Comparison of ENCODE assay signal across 20 cellular contexts in genomic region chr5:109943701-109944235, GRCh38.
"Had no signal": no experiment of that assay in that cellular context is flagged by ENCODE, and none has a peak within 500 bp of the region (broad histone marks: within the 10 kb centered on the region; RNA-seq: fewer than 3 reads in every experiment).

No MANE protein-coding gene starts in this region.

- H3K4me1 ChIP-seq: foreskin keratinocyte, gastrocnemius medialis, heart right ventricle, left lung, lower lobe of right lung had no signal

- H3K36me3 Mint-ChIP-seq: mesothelial cell of epicardium had no signal

- ATAC-seq: foreskin keratinocyte, gastrocnemius medialis, heart right ventricle, left cardiac atrium, left lung, left ventricle myocardium superior, lower lobe of right lung, mucosa of descending colon had no signal

- H3K27ac ChIP-seq: coronary artery, dorsolateral prefrontal cortex, esophagus muscularis mucosa, foreskin keratinocyte, gastrocnemius medialis, heart right ventricle, left lung, lower lobe of right lung had no signal

- H3K4me3 ChIP-seq: coronary artery, dorsolateral prefrontal cortex, esophagus muscularis mucosa, gastrocnemius medialis, heart right ventricle, left lung, lower lobe of right lung, mucosa of descending colon had no signal

- DNase-seq: dermis blood vessel endothelial cell; dorsolateral prefrontal cortex; effector CD4-positive, alpha-beta T cell; effector memory CD4-positive, alpha-beta T cell; foreskin keratinocyte; gastrocnemius medialis; glutamatergic neuron; head of caudate nucleus; heart right ventricle; hippocampal formation; left cardiac atrium; left lung; left ventricle myocardium superior; lower lobe of right lung; mesenchymal stem cell; mucosa of descending colon; naive B cell had no signal

- H3K27me3 ChIP-seq: dorsolateral prefrontal cortex, esophagus muscularis mucosa, gastrocnemius medialis, left lung had no signal

- H3K4me3 Mint-ChIP-seq: mesothelial cell of epicardium, naive B cell had no signal

- H3K36me3 ChIP-seq: esophagus muscularis mucosa, gastrocnemius medialis, heart right ventricle, left lung, lower lobe of right lung had no signal

- H3K27ac Mint-ChIP-seq: mesothelial cell of epicardium had no signal

- H3K9me3 ChIP-seq: gastrocnemius medialis, lower lobe of right lung, mucosa of descending colon had no signal

- H3K4me1 Mint-ChIP-seq: naive B cell had no signal
